Comparison of ENCODE assay signal across 9 cellular contexts in genomic region chr7:2518737-2519118, GRCh38. TPM values are rescaled to one million over a fixed set of nuclear protein-coding genes. Genes with fewer than 3 reads are reported as not detected.
A peak's percentile ranks its signal among the peaks of the same experiment; 100 is the strongest.
DNase-seq lines count a peak whose midpoint lies in the region; ATAC-seq and TF ChIP-seq lines count a peak whose summit lies in the region.
"Had no signal": no experiment of that assay in that cellular context is flagged by ENCODE, and none has a peak within 500 bp of the region (broad histone marks: within the 10 kb centered on the region; RNA-seq: fewer than 3 reads in every experiment).

No MANE protein-coding gene starts in this region.

- no peaks in the 10 kb centered on the region for H3K27me3 ChIP-seq in IMR-90 (ENCODE audit: control insufficient read depth, insufficient read depth, low read length)
- no peaks in the 10 kb centered on the region for H3K27me3 ChIP-seq in naive thymus-derived CD4-positive, alpha-beta T cell (ENCODE audit: control insufficient read depth in 2 of 2, insufficient read depth in 2 of 2, low read length in 2 of 2)

- H3K56ac ChIP-seq in IMR-90 (ENCODE audit: extremely low read depth, insufficient read depth, low read length) = no peak overlapping the region

- peak overlapping the region; percentile 46 for H4K91ac ChIP-seq in IMR-90 (ENCODE audit: insufficient read depth, low read depth, low read length)

- intact Hi-C loops in IMR-90 (cut with micrococcal nuclease) = no loop called here
- intact Hi-C loops in naive thymus-derived CD4-positive, alpha-beta T cell (cut with micrococcal nuclease) = loop anchor here (1.0 to 2.0 kb wide), 7 partner anchors 7 to 204 kb away; partner anchors contain the start of genes BRAT1 (in 1 of the 2), SNX8 (in 1 of the 2) and TTYH3 (in 1 of the 2)

- POLR2A ChIA-PET in AG04449 (lab: Yijun Ruan, JAX) = no interaction called here
- POLR2A ChIA-PET in IMR-90 (lab: Charles Lee; ENCODE audit: unreplicated experiment) = no interaction called here
- POLR2A ChIA-PET in naive thymus-derived CD4-positive, alpha-beta T cell (lab: Charles Lee) = interaction anchor here (1.1 to 15.7 kb wide), 3 partner anchors 8 to 11 kb away, joined by 5 to 401 read pairs (median 11); no protein-coding TSS in a partner anchor

- H3K23ac ChIP-seq in IMR-90 (ENCODE audit: low read depth, low read length) = peak overlapping the region; percentile 31; the same call in 1 of the 2 replicates

- no peak overlapping the region for H3K18ac ChIP-seq in IMR-90 (ENCODE audit: low read depth, low read length)

- peak overlapping the region; percentile 92; the same call in 1 of the 2 replicates for H2BK120ac ChIP-seq in IMR-90 (ENCODE audit: low read depth, low read length)

- in situ Hi-C loops in IMR-90 (cut with MboI; ENCODE audit: low sequenced_read_pairs) = no loop called here

- peaks cover 0 to 21% (median 4%) of the 10 kb centered on the region in 5 donors for H3K36me3 Mint-ChIP-seq in naive thymus-derived CD4-positive, alpha-beta T cell

- peak overlapping the region; percentile 71 to 85; a peak in 3 of 4 replicates for H4K8ac ChIP-seq in IMR-90 (ENCODE audit: low read depth in 2 of 2, low read length in 2 of 2)

- peak overlapping the region; percentile 92 for H3K4ac ChIP-seq in IMR-90 (ENCODE audit: low read depth, low read length)

- H3K9me3 ChIP-seq in IMR-90 (ENCODE audit: control insufficient read depth, insufficient read depth, low read length) = no peaks in the 10 kb centered on the region
- H3K9me3 ChIP-seq in naive thymus-derived CD4-positive, alpha-beta T cell (ENCODE audit: control insufficient read depth in 2 of 3, low read length in 3 of 3) = no peaks in the 10 kb centered on the region

- H2BK15ac ChIP-seq in IMR-90 (ENCODE audit: low read depth, low read length) = peak overlapping the region; percentile 83; the same call in 1 of the 3 replicates

- no peak overlapping the region for H3K9ac ChIP-seq in IMR-90 (ENCODE audit: low read depth, low read length)

- H3K4me2 ChIP-seq in IMR-90 (ENCODE audit: low read depth, low read length) = peak overlapping the region; percentile 87; the same call in 1 of the 2 replicates

- peak overlapping the region; percentile 89 for H2AFZ ChIP-seq in IMR-90 (replicated peaks; ENCODE audit: low read length, poor library complexity)

- CTCF ChIA-PET in AG04449 (lab: Yijun Ruan, JAX) = no interaction called here
- CTCF ChIA-PET in IMR-90 (lab: Yijun Ruan, JAX) = no interaction called here
- CTCF ChIA-PET in naive thymus-derived CD4-positive, alpha-beta T cell (lab: Charles Lee) = no interaction called here

- peaks cover 16% of the 10 kb centered on the region for H3K9me1 ChIP-seq in IMR-90 (ENCODE audit: insufficient read depth, low read length)

- H2BK20ac ChIP-seq in IMR-90 (ENCODE audit: low read depth, low read length) = peak overlapping the region; percentile 72; the same call in 1 of the 2 replicates

- TF ChIP-seq POLR2A in IMR-90 (IDR thresholded peaks at IDR 0.05; ENCODE audit: low read depth, low read length) = no peak

- peak overlapping the region; percentile 83 for H2AK9ac ChIP-seq in IMR-90 (replicated peaks; ENCODE audit: low read depth, low read length, poor library complexity)

- BruUV-seq in IMR-90 (replicated peaks; lab: Mats Ljungman, UMichigan) = no TSS peak

- H4K20me1 ChIP-seq in IMR-90 (ENCODE audit: insufficient read depth, low read length) = 0 out of 2 replicates have a peak, but pooled peaks cover 9% of the 10 kb centered on the region

- no peak for TF ChIP-seq RAD21 in IMR-90 (IDR thresholded peaks at IDR 0.05; ENCODE audit: low read length)

- no peaks in the 10 kb centered on the region for H3K36me3 ChIP-seq in IMR-90 (ENCODE audit: control insufficient read depth, insufficient read depth, low read length)
- H3K36me3 ChIP-seq in naive thymus-derived CD4-positive, alpha-beta T cell (ENCODE audit: control insufficient read depth in 2 of 3, insufficient read depth in 3 of 3, low read length in 3 of 3) = peaks cover 0 to 8% (median under 1%) of the 10 kb centered on the region in 3 experiments

- peak overlapping the region in 8 of 9 donors; percentile 44 to 85 (median 73) for H3K27ac Mint-ChIP-seq in naive thymus-derived CD4-positive, alpha-beta T cell

- TF ChIP-seq CTCF in AG04449 (IDR thresholded peaks at IDR 0.05; ENCODE audit: insufficient read depth, low read length, missing control alignments) (no peak), IMR-90 (conservative IDR thresholded peaks at IDR 0.05; ENCODE audit: low read depth, low read length) (no peak), coronary artery (IDR thresholded peaks at IDR 0.05) (no peak)

- peak overlapping the region; percentile 92; the same call in 1 of the 2 replicates for H2AK5ac ChIP-seq in IMR-90 (ENCODE audit: low read depth, low read length)

- H3K27me3 Mint-ChIP-seq in naive thymus-derived CD4-positive, alpha-beta T cell = peaks cover 0 to 11% (median 0%) of the 10 kb centered on the region in 5 donors

- dilution Hi-C loops in IMR-90 (cut with HindIII; ENCODE audit: low sequenced_read_pairs, unreplicated experiment) = no loop called here

- H3K79me1 ChIP-seq in IMR-90 (ENCODE audit: low read depth in 1 of 2, low read length in 2 of 2) = peaks cover 0 to 8% of the 10 kb centered on the region in 2 experiments; a peak in 2 of 4 replicates

- H3K27ac ChIP-seq in IMR-90 (ENCODE audit: insufficient read depth, low read length) = no peak overlapping the region
- H3K27ac ChIP-seq in coronary artery = peak overlapping the region in 1 of 2 donors; percentile 63
- H3K27ac ChIP-seq in naive thymus-derived CD4-positive, alpha-beta T cell (ENCODE audit: low read depth, low read length) = peak overlapping the region; percentile 60
- no peak overlapping the region for H3K27ac ChIP-seq in substantia nigra (ENCODE audit: low read depth, low read length, poor library complexity, severe bottlenecking)

- no peak overlapping the region for H4K5ac ChIP-seq in IMR-90 (ENCODE audit: low read depth, low read length)

- H3K4me3 ChIP-seq in AG04449 (ENCODE audit: low read depth, low read length) (peak overlapping the region; percentile 49), IMR-90 (ENCODE audit: insufficient read depth, low read depth, low read length) (no peak overlapping the region), coronary artery (peak overlapping the region; percentile 84)
- H3K4me3 ChIP-seq in naive thymus-derived CD4-positive, alpha-beta T cell (ENCODE audit: low read length) = peak overlapping the region; percentile 58

- peaks cover 0 to 2% (median 0%) of the 10 kb centered on the region in 11 donors for H3K9me3 Mint-ChIP-seq in naive thymus-derived CD4-positive, alpha-beta T cell

- 35% methylated on average over 8 of the region's 41 CpGs; no CpG with 5 or more reads in 1 of the 2 experiments for WGBS in IMR-90 (ENCODE audit: extremely low coverage in 2 of 2, insufficient read length in 1 of 2), 2 experiments

- 0 out of 2 replicates have a peak overlapping the region, but pooled peaks have one; percentile 74 for H3K14ac ChIP-seq in IMR-90 (replicated peaks; ENCODE audit: low read depth, low read length)

- H2BK5ac ChIP-seq in IMR-90 (ENCODE audit: low read depth, low read length, poor library complexity, severe bottlenecking) = no peak overlapping the region

- peaks cover 14 to 33% (median 29%) of the 10 kb centered on the region in 7 donors for H3K4me1 Mint-ChIP-seq in naive thymus-derived CD4-positive, alpha-beta T cell

- H3K4me3 Mint-ChIP-seq in naive thymus-derived CD4-positive, alpha-beta T cell = peak overlapping the region; percentile 71 to 98 (median 83)

- peaks cover 28% of the 10 kb centered on the region for H3K4me1 ChIP-seq in IMR-90 (ENCODE audit: control insufficient read depth, insufficient read depth, low read length)
- H3K4me1 ChIP-seq in naive thymus-derived CD4-positive, alpha-beta T cell (ENCODE audit: control insufficient read depth in 2 of 2, insufficient read depth in 2 of 2, low read length in 2 of 2) = peaks cover 20 to 24% of the 10 kb centered on the region in 2 donors

- no peak for ATAC-seq in IMR-90 (ENCODE audit: low read depth)
- ATAC-seq in naive thymus-derived CD4-positive, alpha-beta T cell = no peak

- DNase-seq in AG04449 (ENCODE audit: low read depth, low spot score) (no peak), IMR-90 (no peak), coronary artery (ENCODE audit: low spot score) (no peak), GM19240 (ENCODE audit: insufficient read length, low spot score) (no peak), KG1 (lab: John Stamatoyannopoulos, UW) (no peak), substantia nigra (lab: John Stamatoyannopoulos, UW) (no peak)
- no peak for DNase-seq in naive thymus-derived CD4-positive, alpha-beta T cell
- no peak for DNase-seq in effector CD8-positive, alpha-beta T cell (lab: John Stamatoyannopoulos, UW)

TF ChIP-seq in IMR-90, 13 proteins besides CTCF, POLR2A, EP300 and RAD21 (continues in another document):
- no peak for TF ChIP-seq RFX5 (IDR thresholded peaks at IDR 0.05; ENCODE audit: low read depth, low read length)
- no peak for TF ChIP-seq FOS (IDR thresholded peaks at IDR 0.05; ENCODE audit: low read depth, low read length)
- no peak for TF ChIP-seq CHD1 (IDR thresholded peaks at IDR 0.05; ENCODE audit: low read depth, low read length)
- TF ChIP-seq MAZ (IDR thresholded peaks at IDR 0.05; ENCODE audit: borderline replicate concordance, low read depth, low read length) = no peak
- TF ChIP-seq RCOR1 (IDR thresholded peaks at IDR 0.05; ENCODE audit: insufficient replicate concordance, low read length) = no peak

RNA-seq across cellular contexts. Expression of gene LFNG, which starts 0.8 kb away (rescaled TPM):
- total RNA-seq in IMR-90 (2012; rRNA removed) = 1.4 and 1.8 TPM in 2 replicates
- polyA plus RNA-seq in IMR-90 (2012; rRNA removed) = 5.1 and 5.3 TPM in 2 replicates
- 3.8 and 5.3 TPM in 2 replicates for polyA plus RNA-seq in IMR-90 (2012; cell fraction: cytosol; rRNA removed)
- 11.2 and 22.5 TPM in 2 replicates for polyA plus RNA-seq in IMR-90 (2012; cell fraction: nucleus; rRNA removed; ENCODE audit: low replicate concordance)
- total RNA-seq in naive thymus-derived CD4-positive, alpha-beta T cell = 100 to 1,000 TPM; 114 to 246 (median 151) TPM
- polyA plus RNA-seq in naive thymus-derived CD4-positive, alpha-beta T cell = 1 to 10 TPM; 1.2 to 2.3 TPM

RNA-seq across cellular contexts. Expression of gene BRAT1, which starts 36.6 kb away (rescaled TPM):
- total RNA-seq in IMR-90 (2012; rRNA removed) = 5.8 and 6.8 TPM in 2 replicates
- polyA plus RNA-seq in IMR-90 (2012; rRNA removed) = 21.9 and 27.5 TPM in 2 replicates
- polyA plus RNA-seq in IMR-90 (2012; cell fraction: cytosol; rRNA removed) = 19.5 and 22.3 TPM in 2 replicates
- 62.8 and 177 TPM in 2 replicates for polyA plus RNA-seq in IMR-90 (2012; cell fraction: nucleus; rRNA removed; ENCODE audit: low replicate concordance)
- 10 to 100 TPM; 24.6 to 45.5 (median 37.0) TPM for total RNA-seq in naive thymus-derived CD4-positive, alpha-beta T cell
- polyA plus RNA-seq in naive thymus-derived CD4-positive, alpha-beta T cell = 10 to 100 TPM; 23.4 to 58.9 TPM

RNA-seq across cellular contexts. Expression of gene IQCE, which starts 40.1 kb away (rescaled TPM):
- 5.0 and 6.7 TPM in 2 replicates for total RNA-seq in IMR-90 (2012; rRNA removed)
- 6.3 and 8.1 TPM in 2 replicates for polyA plus RNA-seq in IMR-90 (2012; rRNA removed)
- polyA plus RNA-seq in IMR-90 (2012; cell fraction: cytosol; rRNA removed) = 3.9 and 16.6 TPM in 2 replicates
- polyA plus RNA-seq in IMR-90 (2012; cell fraction: nucleus; rRNA removed; ENCODE audit: low replicate concordance) = 15.9 and 17.4 TPM in 2 replicates
- 10 to 100 TPM in 1 of 5 experiments, 1 to 10 TPM in 4; 4.8 to 10.4 (median 7.5) TPM for total RNA-seq in naive thymus-derived CD4-positive, alpha-beta T cell
- polyA plus RNA-seq in naive thymus-derived CD4-positive, alpha-beta T cell = 1 to 10 TPM; 1.6 to 1.9 TPM

RNA-seq across cellular contexts. Expression of gene GRIFIN, which starts 42.5 kb away (rescaled TPM):
- not detected in 2 replicates for total RNA-seq in IMR-90 (2012; rRNA removed)
- polyA plus RNA-seq in IMR-90 (2012; rRNA removed) = not detected in 2 replicates
- not detected in 2 replicates for polyA plus RNA-seq in IMR-90 (2012; cell fraction: cytosol; rRNA removed)
- not detected in 2 replicates for polyA plus RNA-seq in IMR-90 (2012; cell fraction: nucleus; rRNA removed; ENCODE audit: low replicate concordance)
- total RNA-seq in naive thymus-derived CD4-positive, alpha-beta T cell = not detected
- not detected for polyA plus RNA-seq in naive thymus-derived CD4-positive, alpha-beta T cell
- total RNA-seq: temporal lobe had no signal

Comparison
In these comparisons a context has a peak if more than half of its experiments do, and no peak if none do; other contexts are left out.
1. RNA of gene LFNG, which starts 0.8 kb away (total RNA-seq): 114 to 246 TPM in naive thymus-derived CD4-positive, alpha-beta T cell; 1.4 to 1.8 TPM in IMR-90; every median in the first group is over 10 times any median in the second.